Comparison of ENCODE assay signal across 8 cellular contexts in genomic region chr5:177023247-177023703, GRCh38. TPM values are rescaled to one million over a fixed set of nuclear protein-coding genes. Genes with fewer than 3 reads are reported as not detected.
DNase-seq lines count a peak whose midpoint lies in the region; ATAC-seq, FAIRE-seq and TF ChIP-seq lines count a peak whose summit lies in the region.

No MANE protein-coding gene starts in this region.

- peaks cover 7% of the 10 kb centered on the region for H3K36me3 Mint-ChIP-seq in activated naive CD4-positive, alpha-beta T cell treated with anti-CD3 and anti-CD28 coated beads, Interleukin-2, amount 50 U/mL, for 24 hours
- H3K36me3 Mint-ChIP-seq in activated CD8-positive, alpha-beta T cell treated with anti-CD3 and anti-CD28 coated beads for 36 hours (ENCODE audit: low read depth): peaks cover 24% of the 10 kb centered on the region

- intact Hi-C loops in activated CD8-positive, alpha-beta T cell treated with anti-CD3 and anti-CD28 coated beads for 36 hours (cut with micrococcal nuclease): no loop called here
- intact Hi-C loops in pancreas (cut with DNase I) (no loop called here), posterior cingulate gyrus (cut with DNase I) (no loop called here)

- H3K27ac ChIP-seq in gastroesophageal sphincter (peak overlapping the region; percentile 73 to 94 (median 90)), pancreas (peak overlapping the region; percentile 19 to 72 (median 61))

- peak overlapping the region; percentile 79 to 87 for H3K4me3 ChIP-seq in gastroesophageal sphincter
- peak overlapping the region; percentile 76 to 95 (median 88) for H3K4me3 ChIP-seq in pancreas

- TF ChIP-seq EP300 in gastroesophageal sphincter (IDR thresholded peaks at IDR 0.05): no peak

- H3K27ac Mint-ChIP-seq in activated naive CD4-positive, alpha-beta T cell treated with anti-CD3 and anti-CD28 coated beads, Interleukin-2, amount 50 U/mL, for 24 hours: peak overlapping the region; percentile 96
- peak overlapping the region; percentile 94 for H3K27ac Mint-ChIP-seq in activated CD8-positive, alpha-beta T cell treated with anti-CD3 and anti-CD28 coated beads for 36 hours

- CTCF ChIA-PET in activated CD8-positive, alpha-beta T cell treated with anti-CD3 and anti-CD28 coated beads for 36 hours (lab: Charles Lee): interaction anchor here (2.3 kb wide), 1 partner anchor 19 kb away, joined by 13 read pairs; no protein-coding TSS in a partner anchor

- no peaks in the 10 kb centered on the region for H3K27me3 ChIP-seq in gastroesophageal sphincter
- no peaks in the 10 kb centered on the region for H3K27me3 ChIP-seq in pancreas

- WGBS in gastroesophageal sphincter (ENCODE audit: low coverage in 1 of 2), 2 donors: 0 to 7% methylated on average over 1 to 7 of the region's 7 CpGs
- 11 to 17% methylated on average over 7 of the region's 7 CpGs for whole genome bisulfite sequencing in pancreas, 2 donors

- no peak for FAIRE-seq in pancreas (lab: Jason Lieb, UNC)

- no peak for TF ChIP-seq POLR2A in gastroesophageal sphincter (IDR thresholded peaks at IDR 0.05)

- no peak for DNase-seq in activated naive CD4-positive, alpha-beta T cell (lab: John Stamatoyannopoulos, UW)
- DNase-seq in activated CD8-positive, alpha-beta T cell treated with anti-CD3 and anti-CD28 coated beads for 36 hours: peak; percentile 12
- DNase-seq in pancreas (no peak), middle frontal gyrus (ENCODE audit: extremely low spot score, low spot score) (no peak), posterior cingulate gyrus (no peak)

- no peaks in the 10 kb centered on the region for H3K27me3 Mint-ChIP-seq in activated naive CD4-positive, alpha-beta T cell treated with anti-CD3 and anti-CD28 coated beads, Interleukin-2, amount 50 U/mL, for 24 hours
- no peaks in the 10 kb centered on the region for H3K27me3 Mint-ChIP-seq in activated CD8-positive, alpha-beta T cell treated with anti-CD3 and anti-CD28 coated beads for 36 hours

- H3K36me3 ChIP-seq in gastroesophageal sphincter: peaks cover 0 to 5% of the 10 kb centered on the region in 2 donors
- no peaks in the 10 kb centered on the region for H3K36me3 ChIP-seq in pancreas

- H3K9me3 Mint-ChIP-seq in activated naive CD4-positive, alpha-beta T cell treated with anti-CD3 and anti-CD28 coated beads, Interleukin-2, amount 50 U/mL, for 24 hours: no peaks in the 10 kb centered on the region
- no peaks in the 10 kb centered on the region for H3K9me3 Mint-ChIP-seq in activated CD8-positive, alpha-beta T cell treated with anti-CD3 and anti-CD28 coated beads for 36 hours

- H3K4me1 ChIP-seq in gastroesophageal sphincter (peaks cover 0 to 36% (median 8%) of the 10 kb centered on the region in 3 donors), pancreas (peaks cover 0 to 3% (median 0%) of the 10 kb centered on the region in 3 donors)

- H3K4me3 Mint-ChIP-seq in activated naive CD4-positive, alpha-beta T cell treated with anti-CD3 and anti-CD28 coated beads, Interleukin-2, amount 50 U/mL, for 24 hours: peak overlapping the region; percentile 95
- peak overlapping the region; percentile 96 for H3K4me3 Mint-ChIP-seq in activated CD8-positive, alpha-beta T cell treated with anti-CD3 and anti-CD28 coated beads for 36 hours

- ATAC-seq in HG03442 (IDR thresholded peaks at IDR 0.05; ENCODE audit: unreplicated experiment) (peak; percentile 10), gastroesophageal sphincter (peak; percentile 5), pancreas (peak in 3 of 4 donors; percentile 21 to 34 (median 27))
- ATAC-seq in activated CD8-positive, alpha-beta T cell treated with anti-CD3 and anti-CD28 coated beads for 36 hours: peak; percentile 9

- H3K9me3 ChIP-seq in gastroesophageal sphincter: no peaks in the 10 kb centered on the region
- no peaks in the 10 kb centered on the region for H3K9me3 ChIP-seq in pancreas

- POLR2A ChIA-PET in activated CD8-positive, alpha-beta T cell treated with anti-CD3 and anti-CD28 coated beads for 36 hours (lab: Charles Lee): interaction anchor here (0.8 to 2.9 kb wide), 7 partner anchors 9 to 362 kb away, joined by 3 to 29 read pairs (median 3); partner anchors contain the start of genes MXD3 and UIMC1

- no peak for TF ChIP-seq CTCF in activated CD8-positive, alpha-beta T cell treated with anti-CD3 and anti-CD28 coated beads for 36 hours (IDR thresholded peaks at IDR 0.05)
- no peak for TF ChIP-seq CTCF in gastroesophageal sphincter (IDR thresholded peaks at IDR 0.05)
- TF ChIP-seq CTCF in pancreas (IDR thresholded peaks at IDR 0.05): no peak

- H3K4me1 Mint-ChIP-seq in activated naive CD4-positive, alpha-beta T cell treated with anti-CD3 and anti-CD28 coated beads, Interleukin-2, amount 50 U/mL, for 24 hours: peaks cover 46% of the 10 kb centered on the region
- peaks cover 31% of the 10 kb centered on the region for H3K4me1 Mint-ChIP-seq in activated CD8-positive, alpha-beta T cell treated with anti-CD3 and anti-CD28 coated beads for 36 hours (ENCODE audit: low read depth)

RNA-seq across cellular contexts. Expression of gene ZNF346, which starts 0.8 kb away (rescaled TPM):
- total RNA-seq in activated CD8-positive, alpha-beta T cell treated with anti-CD3 and anti-CD28 coated beads for 36 hours: 10 to 100 TPM; 15.0 to 17.0 TPM
- 10 to 100 TPM; 12.9 to 16.9 (median 14.2) TPM for total RNA-seq in gastroesophageal sphincter
- 10 to 100 TPM in 1 of 6 donors, 1 to 10 TPM in 5; 6.9 to 10.4 (median 8.6) TPM for total RNA-seq in pancreas
- 1 to 10 TPM; 4.5 to 6.6 TPM for polyA plus RNA-seq in pancreas

RNA-seq across cellular contexts. Expression of gene UIMC1, which starts 16.7 kb away (rescaled TPM):
- total RNA-seq in activated CD8-positive, alpha-beta T cell treated with anti-CD3 and anti-CD28 coated beads for 36 hours: 10 to 100 TPM; 54.1 to 57.0 TPM
- total RNA-seq in gastroesophageal sphincter: 10 to 100 TPM; 37.9 to 50.6 (median 44.7) TPM
- total RNA-seq in pancreas: 10 to 100 TPM; 19.9 to 29.5 (median 21.9) TPM
- polyA plus RNA-seq in pancreas: 10 to 100 TPM; 24.1 to 28.0 TPM
